11 cellular contexts compared by ENCODE assay signal in the genomic region with DNA sequence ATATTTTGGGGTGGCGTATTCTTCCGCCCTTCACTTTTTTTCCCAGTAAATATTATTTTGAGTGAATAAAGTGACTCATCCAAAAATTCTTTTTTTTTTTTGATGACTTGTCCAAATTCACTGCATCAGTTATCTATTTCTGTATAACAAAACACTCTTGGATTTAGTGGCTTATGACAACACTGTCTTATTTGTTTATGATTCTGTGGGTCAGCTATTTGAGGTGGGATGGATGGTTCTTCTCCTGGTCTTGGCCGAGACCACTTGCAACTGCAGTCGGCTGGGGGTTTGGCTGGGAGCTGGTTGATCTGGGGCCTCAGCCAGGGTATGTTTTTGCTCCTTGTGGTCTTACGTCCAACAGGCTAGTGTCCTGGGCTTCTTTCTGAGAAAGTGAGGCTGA. TPM values are rescaled to one million over a fixed set of nuclear protein-coding genes. Genes with fewer than 3 reads are reported as not detected.
DNase-seq lines count a peak whose midpoint lies in the region; ATAC-seq and TF ChIP-seq lines count a peak whose summit lies in the region.
"Had no signal": no experiment of that assay in that cellular context is flagged by ENCODE, and none has a peak within 500 bp of the region (broad histone marks: within the 10 kb centered on the region; RNA-seq: fewer than 3 reads in every experiment).

No MANE protein-coding gene starts in this region.

- H3K9me3 Mint-ChIP-seq in neural progenitor cell = no peaks in the 10 kb centered on the region
- H3K9me3 Mint-ChIP-seq: activated T-helper 2 cell treated with anti-CD3 and anti-CD28 coated beads, Interferon-gamma antibody, Interleukin-2, Interleukin-4, amounts not matched to agents 10 μg/mL and 5 μg/mL and 100 μg/mL, durations not matched to agents 14 hours and 24 hours and 36 hours; immature natural killer cell had no signal

- intact Hi-C loops in upper lobe of right lung (cut with DNase I) = loop anchor here (10.0 kb wide), 1 partner anchor 65 kb away; the partner anchor contains the start of gene PNRC2

- no peak overlapping the region for H3K4me3 Mint-ChIP-seq in neural progenitor cell
- H3K4me3 Mint-ChIP-seq: immature natural killer cell had no signal

- H3K4me2 ChIP-seq in fibroblast of lung (ENCODE audit: extremely low read depth, insufficient read depth, low read length) (no peak overlapping the region), neural progenitor cell (no peak overlapping the region)

- no peaks in the 10 kb centered on the region for H3K36me3 Mint-ChIP-seq in neural progenitor cell
- H3K36me3 Mint-ChIP-seq: immature natural killer cell had no signal

- H3K4me1 Mint-ChIP-seq in neural progenitor cell = peaks cover 33% of the 10 kb centered on the region
- H3K4me1 Mint-ChIP-seq: immature natural killer cell had no signal

- TF ChIP-seq CTCF in VCaP (conservative IDR thresholded peaks at IDR 0.05) = no peak
- no peak for TF ChIP-seq CTCF in fibroblast of lung (conservative IDR thresholded peaks at IDR 0.05 in 1 of 2, IDR thresholded peaks at IDR 0.05 in 1 of 2; ENCODE audit: low read depth in 1 of 2, low read length in 2 of 2)
- no peak for TF ChIP-seq CTCF in neural progenitor cell (IDR thresholded peaks at IDR 0.05)
- no peak for TF ChIP-seq CTCF in upper lobe of right lung (IDR thresholded peaks at IDR 0.05)

- H3K9me3 ChIP-seq in fibroblast of lung (ENCODE audit: control insufficient read depth, insufficient read depth, low read depth, low read length) (no peaks in the 10 kb centered on the region), neural progenitor cell (ENCODE audit: low read depth) (no peaks in the 10 kb centered on the region), upper lobe of right lung (no peaks in the 10 kb centered on the region)

- peaks cover 3% of the 10 kb centered on the region for H3K27me3 Mint-ChIP-seq in neural progenitor cell (ENCODE audit: insufficient read depth, low read depth)

- H3K4me1 ChIP-seq in fibroblast of lung (ENCODE audit: control insufficient read depth, extremely low read depth, insufficient read depth, low read length) = peaks cover 24% of the 10 kb centered on the region
- peaks cover 10% of the 10 kb centered on the region for H3K4me1 ChIP-seq in neural progenitor cell
- H3K4me1 ChIP-seq in upper lobe of right lung = peaks cover 36% of the 10 kb centered on the region

- no peak for ATAC-seq in upper lobe of right lung
- ATAC-seq in GM21390 (IDR thresholded peaks at IDR 0.05; ENCODE audit: unreplicated experiment) = no peak
- no peak for ATAC-seq in GM21447 (IDR thresholded peaks at IDR 0.05; ENCODE audit: unreplicated experiment)

- no peaks in the 10 kb centered on the region for H3K79me2 ChIP-seq in fibroblast of lung (ENCODE audit: control insufficient read depth, insufficient read depth, low read length)
- H3K79me2 ChIP-seq in neural progenitor cell (ENCODE audit: low read depth) = no peaks in the 10 kb centered on the region

- H4K20me1 ChIP-seq in fibroblast of lung (ENCODE audit: control insufficient read depth, extremely low read depth, insufficient read depth, low read length) (no peaks in the 10 kb centered on the region), neural progenitor cell (ENCODE audit: low read depth) (no peaks in the 10 kb centered on the region)

- peak overlapping the region; percentile 16 for H3K27ac Mint-ChIP-seq in neural progenitor cell
- H3K27ac Mint-ChIP-seq: activated T-helper 2 cell treated with anti-CD3 and anti-CD28 coated beads, Interferon-gamma antibody, Interleukin-2, Interleukin-4, amounts not matched to agents 10 μg/mL and 5 μg/mL and 100 μg/mL, durations not matched to agents 14 hours and 24 hours and 36 hours; immature natural killer cell had no signal

- H3K4me3 ChIP-seq in fibroblast of lung (replicated peaks in 1 of 4; ENCODE audit: control extremely low read depth in 1 of 4, insufficient read depth in 1 of 4, low read depth in 3 of 4, low read length in 4 of 4) = no peak overlapping the region
- no peak overlapping the region for H3K4me3 ChIP-seq in neural progenitor cell
- no peak overlapping the region for H3K4me3 ChIP-seq in upper lobe of right lung

- no peaks in the 10 kb centered on the region for H3K27me3 ChIP-seq in fibroblast of lung (ENCODE audit: control insufficient read depth, insufficient read depth, low read length)
- no peaks in the 10 kb centered on the region for H3K27me3 ChIP-seq in neural progenitor cell
- no peaks in the 10 kb centered on the region for H3K27me3 ChIP-seq in upper lobe of right lung

- H3F3A ChIP-seq in neural progenitor cell (ENCODE audit: low read depth) = no peaks in the 10 kb centered on the region

- H3K27ac ChIP-seq in VCaP = peak overlapping the region; percentile 97
- peak overlapping the region; percentile 96 for H3K27ac ChIP-seq in fibroblast of lung (ENCODE audit: insufficient read depth, low read length)
- H3K27ac ChIP-seq in neural progenitor cell = no peak overlapping the region
- peak overlapping the region; percentile 96 for H3K27ac ChIP-seq in upper lobe of right lung

- no peaks in the 10 kb centered on the region for H3K36me3 ChIP-seq in fibroblast of lung (ENCODE audit: control insufficient read depth, insufficient read depth, low read length)
- H3K36me3 ChIP-seq in neural progenitor cell = no peaks in the 10 kb centered on the region
- H3K36me3 ChIP-seq in upper lobe of right lung = no peaks in the 10 kb centered on the region

- DNase-seq in fibroblast of lung (ENCODE audit: low read depth in 2 of 2) (peak; percentile 73 to 82), neural progenitor cell (ENCODE audit: low spot score) (no peak), upper lobe of right lung (no peak)
- DNase-seq in stimulated activated CD4-positive, alpha-beta T cell treated with anti-CD3 and anti-CD28 coated beads, Interleukin-2, amount 100 ng/mL, for 48 hours = no peak
- DNase-seq: DMS53, immature natural killer cell, NCI-H187 treated with DMSO at 0.1 percent for 48 hours had no signal

- H2AFZ ChIP-seq in fibroblast of lung (ENCODE audit: low read length) = no peak overlapping the region
- no peak overlapping the region for H2AFZ ChIP-seq in neural progenitor cell (replicated peaks)

- no peak overlapping the region for H3K9ac ChIP-seq in fibroblast of lung (ENCODE audit: insufficient read depth, low read length)
- H3K9ac ChIP-seq in neural progenitor cell = no peak overlapping the region

RNA-seq across cellular contexts. Expression of gene SRSF10, which starts 39.9 kb away (rescaled TPM):
- total RNA-seq in fibroblast of lung (83.0 and 93.5 TPM in 2 replicates), neural progenitor cell (ENCODE audit: low replicate concordance) (161 and 219 TPM in 2 replicates), upper lobe of right lung (96.0 TPM)
- polyA plus RNA-seq in fibroblast of lung = 113 and 118 TPM in 2 replicates
- 69.3 and 72.2 TPM in 2 replicates for polyA plus RNA-seq in fibroblast of lung (2012)
- 18.4 and 32.0 TPM in 2 replicates for polyA minus RNA-seq in fibroblast of lung (ENCODE audit: low replicate concordance)

Comparison
In these comparisons a context has a peak if more than half of its experiments do, and no peak if none do; other contexts are left out.
1. DNase-seq: peak in fibroblast of lung (2 of 2); none in neural progenitor cell (single experiment), upper lobe of right lung (single experiment) and stimulated activated CD4-positive, alpha-beta T cell treated with anti-CD3 and anti-CD28 coated beads, Interleukin-2, amount 100 ng/mL, for 48 hours (0 of 2).